Comparison of ENCODE assay signal across 12 cellular contexts in the genomic region with DNA sequence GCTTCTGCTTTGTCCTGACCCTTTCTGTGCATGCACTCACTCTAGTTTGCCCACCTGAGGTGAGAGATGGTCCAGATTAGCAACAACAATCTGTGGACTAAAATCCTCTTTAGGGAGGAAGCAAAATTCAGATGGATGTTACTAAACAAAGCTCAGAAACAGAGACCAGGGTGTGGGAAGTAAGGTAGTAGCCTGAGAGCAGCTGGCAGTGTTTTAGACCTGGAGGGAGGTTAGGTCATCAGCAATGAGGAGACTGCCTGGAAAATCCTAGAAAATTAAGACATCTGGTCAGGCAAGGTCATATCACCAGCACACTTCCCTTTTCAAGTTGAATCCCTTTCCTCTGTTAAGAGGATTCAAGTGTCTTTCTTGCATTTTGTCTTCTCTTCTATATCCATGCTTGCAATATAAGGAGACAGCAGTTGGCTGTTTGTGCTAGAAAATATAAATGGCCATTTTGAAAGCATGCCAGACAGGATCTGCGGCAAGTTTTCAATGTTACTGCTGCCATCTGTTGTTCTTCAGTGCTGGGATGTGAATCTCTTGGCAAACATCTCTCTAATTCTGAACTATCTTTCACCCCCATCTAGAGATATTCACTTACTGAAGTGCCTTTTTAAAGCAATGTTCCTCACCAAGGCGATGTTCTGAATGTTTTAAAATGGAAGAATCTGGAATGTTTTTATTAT.
DNase-seq lines count a peak whose midpoint lies in the region; ATAC-seq and TF ChIP-seq lines count a peak whose summit lies in the region.
"Had no signal": no experiment of that assay in that cellular context is flagged by ENCODE, and none has a peak within 500 bp of the region (broad histone marks: within the 10 kb centered on the region; RNA-seq: fewer than 3 reads in every experiment).

No MANE protein-coding gene starts in this region.

- no peak overlapping the region for H3K4me3 Mint-ChIP-seq in osteocyte (ENCODE audit: unreplicated experiment)
- no peak overlapping the region for H3K4me3 Mint-ChIP-seq in activated naive CD8-positive, alpha-beta T cell treated with anti-CD3 and anti-CD28 coated beads, Interleukin-2, amount 50 U/mL, for 24 hours
- H3K4me3 Mint-ChIP-seq: T-cell had no signal

- no peaks in the 10 kb centered on the region for H3K27me3 ChIP-seq in dorsolateral prefrontal cortex
- H3K27me3 ChIP-seq: stomach had no signal

- H3K27me3 Mint-ChIP-seq in osteocyte (ENCODE audit: unreplicated experiment), result no peaks in the 10 kb centered on the region
- no peaks in the 10 kb centered on the region for H3K27me3 Mint-ChIP-seq in activated naive CD8-positive, alpha-beta T cell treated with anti-CD3 and anti-CD28 coated beads, Interleukin-2, amount 50 U/mL, for 24 hours
- H3K27me3 Mint-ChIP-seq: T-cell had no signal

- peak in 49 of 56 donors; percentile 15 to 64 (median 37) for TF ChIP-seq CTCF in dorsolateral prefrontal cortex (IDR thresholded peaks at IDR 0.05 in 54 of 56, conservative IDR thresholded peaks at IDR 0.05 in 2 of 56; ENCODE audit: low read depth in 1 of 56, partially characterized antibody in 56 of 56)
- TF ChIP-seq CTCF in osteocyte (IDR thresholded peaks at IDR 0.05), result peak; percentile 32

- intact Hi-C loops in dorsolateral prefrontal cortex (cut with DNase I), result loop anchor here in 1 of 2 donors (2.0 kb wide), 1 partner anchor 94 kb away; no protein-coding TSS in a partner anchor

- H3K36me3 Mint-ChIP-seq in osteocyte (ENCODE audit: unreplicated experiment), result no peaks in the 10 kb centered on the region
- no peaks in the 10 kb centered on the region for H3K36me3 Mint-ChIP-seq in activated naive CD8-positive, alpha-beta T cell treated with anti-CD3 and anti-CD28 coated beads, Interleukin-2, amount 50 U/mL, for 24 hours (ENCODE audit: low read depth)
- H3K36me3 Mint-ChIP-seq: T-cell had no signal

- ATAC-seq in activated naive CD8-positive, alpha-beta T cell treated with anti-CD3 and anti-CD28 coated beads, Interleukin-2, amount 50 U/mL, for 24 hours, result no peak
- ATAC-seq in GM21390 (IDR thresholded peaks at IDR 0.05; ENCODE audit: unreplicated experiment), result no peak
- ATAC-seq: lower lobe of right lung, T-cell had no signal

- peaks cover 3% of the 10 kb centered on the region for H3K4me1 Mint-ChIP-seq in osteocyte (ENCODE audit: unreplicated experiment)
- no peaks in the 10 kb centered on the region for H3K4me1 Mint-ChIP-seq in activated naive CD8-positive, alpha-beta T cell treated with anti-CD3 and anti-CD28 coated beads, Interleukin-2, amount 50 U/mL, for 24 hours
- H3K4me1 Mint-ChIP-seq: T-cell had no signal

- H3K27ac ChIP-seq in dorsolateral prefrontal cortex, result peak overlapping the region in 41 of 59 donors; percentile 1 to 87 (median 50)
- H3K27ac ChIP-seq: lower lobe of right lung, stomach had no signal

- no peaks in the 10 kb centered on the region for H3K9me3 Mint-ChIP-seq in osteocyte (ENCODE audit: unreplicated experiment)
- H3K9me3 Mint-ChIP-seq in activated naive CD8-positive, alpha-beta T cell treated with anti-CD3 and anti-CD28 coated beads, Interleukin-2, amount 50 U/mL, for 24 hours, result peaks cover 4% of the 10 kb centered on the region

- peak overlapping the region in 3 of 59 donors; percentile 3 to 14 (median 4) for H3K4me3 ChIP-seq in dorsolateral prefrontal cortex
- H3K4me3 ChIP-seq: lower lobe of right lung, stomach had no signal

- no peak overlapping the region for H3K27ac Mint-ChIP-seq in osteocyte (ENCODE audit: unreplicated experiment)
- no peak overlapping the region for H3K27ac Mint-ChIP-seq in activated naive CD8-positive, alpha-beta T cell treated with anti-CD3 and anti-CD28 coated beads, Interleukin-2, amount 50 U/mL, for 24 hours
- H3K27ac Mint-ChIP-seq: T-cell had no signal

- DNase-seq in ELR (ENCODE audit: low read depth) (peak; percentile 12), NCI-H2171 treated with DMSO at 0.1 percent for 48 hours (lab: John Stamatoyannopoulos, UW) (peak; percentile 95), dorsolateral prefrontal cortex (peak in 3 of 10 donors; percentile 42 to 59 (median 49)), osteocyte (ENCODE audit: extremely low spot score, unreplicated experiment) (no peak)
- DNase-seq in activated naive CD8-positive, alpha-beta T cell treated with anti-CD3 and anti-CD28 coated beads, Interleukin-2, amount 50 U/mL, for 24 hours, result no peak
- DNase-seq in activated effector memory CD4-positive, alpha-beta T cell treated with anti-CD3 and anti-CD28 coated beads, Interleukin-2, amount 50 U/mL, for 16 hours, result no peak
- DNase-seq: lower lobe of right lung; NCI-H1417 treated with DMSO at 0.1 percent for 48 hours; stimulated activated CD4-positive, alpha-beta T cell treated with anti-CD3 and anti-CD28 coated beads, Interleukin-12 subunit alpha, Interleukin-12 subunit beta, amount 100 ng/mL, for 4 hours; stomach; T-cell had no signal

Comparison
In these comparisons a context has a peak if more than half of its experiments do, and no peak if none do; other contexts are left out.
1. DNase-seq: peak in ELR (single experiment) and NCI-H2171 treated with DMSO at 0.1 percent for 48 hours (single experiment); none in osteocyte (single experiment), activated naive CD8-positive, alpha-beta T cell treated with anti-CD3 and anti-CD28 coated beads, Interleukin-2, amount 50 U/mL, for 24 hours (single experiment) and activated effector memory CD4-positive, alpha-beta T cell treated with anti-CD3 and anti-CD28 coated beads, Interleukin-2, amount 50 U/mL, for 16 hours (single experiment).